ENCODE assay signal across 8 cellular contexts in genomic region chr2:240624950-240625621, GRCh38. TPM values are rescaled to one million over a fixed set of nuclear protein-coding genes. Genes with fewer than 3 reads are reported as not detected.
DNase-seq lines count a peak whose midpoint lies in the region; ATAC-seq, FAIRE-seq and TF ChIP-seq lines count a peak whose summit lies in the region.

TSS of gene GPR35 (plus strand) at chr2:240625480. CDS start at chr2:240629953, 4,473 bp downstream.

- peak within 1 kb of the TSS in 9 of 10 donors; percentile 47 to 84 (median 73) for H3K4me3 Mint-ChIP-seq in naive thymus-derived CD8-positive, alpha-beta T cell

- H3K27ac ChIP-seq in 22Rv1 (0 out of 2 replicates have a peak within 1 kb of the TSS, but pooled peaks have one; percentile 18), WERI-Rb-1 (no peak within 1 kb of the TSS), brain microvascular endothelial cell (no peak within 1 kb of the TSS), stomach (peak within 1 kb of the TSS; percentile 20 to 60 (median 38))

- no peak for TF ChIP-seq EP300 in stomach (IDR thresholded peaks at IDR 0.05)

- peak; percentile 31 for DNase-seq in GOT3 (lab: John Stamatoyannopoulos, UW)
- DNase-seq in WERI-Rb-1 = peak; percentile 3
- peak; percentile 66 for DNase-seq in brain microvascular endothelial cell
- peak; percentile 50 to 89 (median 72) for DNase-seq in naive thymus-derived CD8-positive, alpha-beta T cell
- peak; percentile 47 for DNase-seq in stomach
- DNase-seq in HTR-8/SVneo (ENCODE audit: insufficient read length, low spot score) = no peak
- no peak for DNase-seq in NCI-H345 treated with DMSO at 0.1 percent for 48 hours (lab: John Stamatoyannopoulos, UW; ENCODE audit: unreplicated experiment)

- FAIRE-seq in HTR-8/SVneo (lab: Jason Lieb, UNC) = no peak

- no peaks in the 10 kb centered on the region for H3K27me3 Mint-ChIP-seq in naive thymus-derived CD8-positive, alpha-beta T cell

- ATAC-seq in naive thymus-derived CD8-positive, alpha-beta T cell = peak; percentile 48 to 71

- intact Hi-C loops in stomach (cut with DNase I; ENCODE audit: low total_unique reads) = no loop called here

- H3K27ac Mint-ChIP-seq in naive thymus-derived CD8-positive, alpha-beta T cell = peak within 1 kb of the TSS; percentile 74 to 99 (median 92)

- H3K4me3 ChIP-seq in WERI-Rb-1 (ENCODE audit: low read depth, low read length) = no peak within 1 kb of the TSS
- H3K4me3 ChIP-seq in brain microvascular endothelial cell (ENCODE audit: low read depth, low read length) = no peak within 1 kb of the TSS
- no peak within 1 kb of the TSS for H3K4me3 ChIP-seq in stomach

- POLR2A ChIA-PET in naive thymus-derived CD8-positive, alpha-beta T cell (lab: Charles Lee) = interaction anchor here (0.6 to 5.9 kb wide), 5 partner anchors 13 to 74 kb away, joined by 4 to 62 read pairs (median 10); partner anchors contain the start of gene CAPN10

- peaks cover 0 to 36% (median 7%) of the 10 kb centered on the region in 4 donors for H3K4me1 ChIP-seq in stomach

- peaks cover 30 to 59% (median 57%) of the 10 kb centered on the region in 4 donors for H3K4me1 Mint-ChIP-seq in naive thymus-derived CD8-positive, alpha-beta T cell

- in situ Hi-C loops in brain microvascular endothelial cell (cut with HindIII; ENCODE audit: low pct_ligation_motif_present, low sequenced_read_pairs) = no loop called here

- peaks cover 0 to 3% (median 0%) of the 10 kb centered on the region in 3 donors for H3K36me3 Mint-ChIP-seq in naive thymus-derived CD8-positive, alpha-beta T cell

- TF ChIP-seq CTCF in 22Rv1 (IDR thresholded peaks at IDR 0.05) (no peak), WERI-Rb-1 (IDR thresholded peaks at IDR 0.05; ENCODE audit: low read depth, low read length) (no peak), brain microvascular endothelial cell (IDR thresholded peaks at IDR 0.05; ENCODE audit: low read depth, low read length, missing control alignments) (no peak), stomach (IDR thresholded peaks at IDR 0.05) (no peak)

- H3K9me3 ChIP-seq in WERI-Rb-1 (ENCODE audit: severe bottlenecking) (no peaks in the 10 kb centered on the region), stomach (no peaks in the 10 kb centered on the region)

- WGBS in stomach, 5 donors = 26 to 46% (median 33%) methylated on average over 14 to 23 of the region's 23 CpGs

- no peaks in the 10 kb centered on the region for H3K9me3 Mint-ChIP-seq in naive thymus-derived CD8-positive, alpha-beta T cell

- TF ChIP-seq POLR2A in stomach (IDR thresholded peaks at IDR 0.05) = no peak

- H3K36me3 ChIP-seq in WERI-Rb-1 = no peaks in the 10 kb centered on the region
- no peaks in the 10 kb centered on the region for H3K36me3 ChIP-seq in brain microvascular endothelial cell (replicated peaks)
- peaks cover 0 to 35% (median 11%) of the 10 kb centered on the region in 4 donors for H3K36me3 ChIP-seq in stomach

- H3K27me3 ChIP-seq in WERI-Rb-1 (ENCODE audit: insufficient read depth, low read depth, severe bottlenecking) (no peaks in the 10 kb centered on the region), brain microvascular endothelial cell (replicated peaks) (no peaks in the 10 kb centered on the region), stomach (peaks cover 0 to 12% (median 0%) of the 10 kb centered on the region in 3 donors)

RNA-seq across cellular contexts. Expression of gene GPR35, which starts in this region (rescaled TPM):
- total RNA-seq in naive thymus-derived CD8-positive, alpha-beta T cell = 1 to 10 TPM; 8.9 to 9.8 TPM
- 1 to 10 TPM; 1.3 to 1.7 (median 1.6) TPM for polyA plus RNA-seq in naive thymus-derived CD8-positive, alpha-beta T cell
- 10 to 100 TPM; 11.7 to 68.9 (median 21.9) TPM for total RNA-seq in stomach
- polyA plus RNA-seq in stomach = 10 to 100 TPM in 1 of 3 donors, 1 to 10 TPM in 2; 8.5 to 12.8 (median 9.8) TPM

Comparison
In these comparisons a context has a peak if more than half of its experiments do, and no peak if none do; other contexts are left out.
1. H3K27ac ChIP-seq: peak in 22Rv1 (single experiment) and stomach (5 of 5); none in WERI-Rb-1 (single experiment) and brain microvascular endothelial cell (single experiment).
2. DNase-seq: peak in GOT3 (single experiment), WERI-Rb-1 (single experiment), brain microvascular endothelial cell (single experiment), naive thymus-derived CD8-positive, alpha-beta T cell (10 of 10) and stomach (single experiment); none in HTR-8/SVneo (single experiment) and NCI-H345 treated with DMSO at 0.1 percent for 48 hours (single experiment).